Comparison of ENCODE assay signal across 14 cellular contexts in genomic region chr18:45954070-45954712, GRCh38. TPM values are rescaled to one million over a fixed set of nuclear protein-coding genes. Genes with fewer than 3 reads are reported as not detected.
DNase-seq lines count a peak whose midpoint lies in the region; ATAC-seq, FAIRE-seq and TF ChIP-seq lines count a peak whose summit lies in the region.
"Had no signal": no experiment of that assay in that cellular context is flagged by ENCODE, and none has a peak within 500 bp of the region (broad histone marks: within the 10 kb centered on the region; RNA-seq: fewer than 3 reads in every experiment).

No MANE protein-coding gene starts in this region.

- TF ChIP-seq RAD21 in HepG2 (CRISPR knock-in tag; IDR thresholded peaks at IDR 0.05) = no peak

- H3K36me3 ChIP-seq in HepG2 (replicated peaks in 1 of 2; ENCODE audit: control insufficient read depth in 1 of 2, insufficient read depth in 2 of 2, low read length in 2 of 2) = peaks cover 22 to 60% of the 10 kb centered on the region in 2 experiments; a peak in 4 of 5 replicates
- H3K36me3 ChIP-seq in right lobe of liver = peaks cover 0 to 64% (median 14%) of the 10 kb centered on the region in 4 donors

- FAIRE-seq in HepG2 (lab: Jason Lieb, UNC) = no peak
- no peak for FAIRE-seq in urothelium cell line (lab: Jason Lieb, UNC)
- FAIRE-seq: G401.6 had no signal

- WGBS in HepG2 (ENCODE audit: low lambda C conversion rate) = 98% methylated on average over 7 of the region's 7 CpGs
- 95% methylated on average over 6 of the region's 7 CpGs for WGBS in right lobe of liver (ENCODE audit: insufficient coverage, low coverage, low lambda C conversion rate, missing lambda C conversion rate)

- BruUV-seq in HepG2 (replicated peaks; lab: Mats Ljungman, UMichigan) = TSS peak; percentile 38

- peaks cover 3% of the 10 kb centered on the region for H3K79me2 ChIP-seq in HepG2 (ENCODE audit: insufficient read depth, low read length)

- H3K4me1 ChIP-seq in HepG2 (ENCODE audit: insufficient read depth, low read length) (0 out of 2 replicates have a peak, but pooled peaks cover 4% of the 10 kb centered on the region), right lobe of liver (peaks cover 0 to 6% (median 0%) of the 10 kb centered on the region in 4 donors)

- POLR2A ChIA-PET in HepG2 (lab: Yijun Ruan, JAX) = no interaction called here

- TF ChIP-seq POLR2A in HepG2 (IDR thresholded peaks at IDR 0.05; ENCODE audit: insufficient read depth in 1 of 2, low read depth in 2 of 2, low read length in 2 of 2) (no peak), right lobe of liver (IDR thresholded peaks at IDR 0.05) (no peak)

- H3K27me3 ChIP-seq in HepG2 (ENCODE audit: control insufficient read depth in 1 of 2, insufficient read depth in 2 of 2, low read length in 2 of 2) (no peaks in the 10 kb centered on the region), right lobe of liver (no peaks in the 10 kb centered on the region)

- H3K9ac ChIP-seq in HepG2 (ENCODE audit: insufficient read depth, low read depth, low read length) = no peak overlapping the region

- H3K4me3 ChIP-seq in HepG2 (replicated peaks in 1 of 3; ENCODE audit: insufficient read depth in 1 of 3, low read depth in 2 of 3, low read length in 3 of 3) = no peak overlapping the region
- H3K4me3 ChIP-seq in right lobe of liver = no peak overlapping the region

- H2AFZ ChIP-seq in HepG2 (ENCODE audit: low read length) = no peak overlapping the region

- ATAC-seq in HepG2 (no peak), right lobe of liver (no peak), GM21447 (IDR thresholded peaks at IDR 0.05; ENCODE audit: unreplicated experiment) (no peak), HG03342 (IDR thresholded peaks at IDR 0.05; ENCODE audit: unreplicated experiment) (no peak)

- intact Hi-C loops in HepG2 (cut with micrococcal nuclease; ENCODE audit: unreplicated experiment) = no loop called here
- intact Hi-C loops in right lobe of liver (cut with DNase I) = no loop called here
- intact Hi-C loops in head of caudate nucleus (cut with DNase I) = no loop called here

- TF ChIP-seq EP300 in HepG2 (IDR thresholded peaks at IDR 0.05; ENCODE audit: low read depth in 2 of 2, low read length in 2 of 2) (no peak), HepG2 (CRISPR knock-in tag; IDR thresholded peaks at IDR 0.05; ENCODE audit: borderline replicate concordance) (no peak)

- DNase-seq in HepG2 (ENCODE audit: low spot score) (no peak), right lobe of liver (no peak), amniotic stem cell (lab: John Stamatoyannopoulos, UW) (peak; percentile 75), head of caudate nucleus (peak in 30 of 42 donors; percentile 7 to 87 (median 44)), urothelium cell line (ENCODE audit: low spot score) (peak; percentile 54), NCI-H510A treated with DMSO at 0.1 percent for 48 hours (lab: John Stamatoyannopoulos, UW) (no peak)
- DNase-seq: activated CD4-positive, alpha-beta T cell treated with anti-CD3 and anti-CD28 coated beads for 4 hours; activated naive CD4-positive, alpha-beta T cell treated with Interleukin-2 at 50 U/mL for 16 hours; GOT3; naive B cell; NCI-H526 had no signal

- H3K27ac ChIP-seq in HepG2 (ENCODE audit: extremely low read length, insufficient read depth, low read length) (no peak overlapping the region), right lobe of liver (no peak overlapping the region)

- H4K20me1 ChIP-seq in HepG2 (ENCODE audit: insufficient read depth, low read length) = no peaks in the 10 kb centered on the region

- CTCF ChIA-PET in HepG2 (lab: Yijun Ruan, JAX; ENCODE audit: low intra/inter-chr PET ratio, low total read pairs) = no interaction called here

- no peak for TF ChIP-seq CTCF in HepG2 (CRISPR knock-in tag; IDR thresholded peaks at IDR 0.05)
- no peak for TF ChIP-seq CTCF in right lobe of liver (IDR thresholded peaks at IDR 0.05)

- no peak overlapping the region for H3K4me2 ChIP-seq in HepG2 (ENCODE audit: low read depth, low read length)

- H3K9me3 ChIP-seq in HepG2 (ENCODE audit: low read length) = no peaks in the 10 kb centered on the region
- no peaks in the 10 kb centered on the region for H3K9me3 ChIP-seq in right lobe of liver

- in situ Hi-C loops in HepG2 (cut with HindIII; ENCODE audit: extremely low pct_ligation_motif_present, low pct_unique_long_range_greater_than_20kb) = no loop called here

TF ChIP-seq in HepG2, 621 proteins besides CTCF, POLR2A, EP300 and RAD21 (continues in another document):
- TF ChIP-seq SMAD9 (CRISPR knock-in tag; IDR thresholded peaks at IDR 0.05) (no peak), MBD4 (IDR thresholded peaks at IDR 0.05; ENCODE audit: borderline replicate concordance, low read length) (no peak), ZMYM2 (CRISPR knock-in tag; IDR thresholded peaks at IDR 0.05) (no peak), CC2D1A (CRISPR knock-in tag; IDR thresholded peaks at IDR 0.05) (no peak), ETS1 (CRISPR knock-in tag; IDR thresholded peaks at IDR 0.05) (no peak), ZNF281 (CRISPR knock-in tag; IDR thresholded peaks at IDR 0.05; ENCODE audit: borderline replicate concordance) (no peak), ZMAT5 (CRISPR knock-in tag; IDR thresholded peaks at IDR 0.05; ENCODE audit: borderline replicate concordance, low read depth) (no peak), HOMEZ (CRISPR knock-in tag; IDR thresholded peaks at IDR 0.05; ENCODE audit: low read depth) (no peak)

RNA-seq across cellular contexts. Expression of gene EPG5, which starts 12.9 kb away (rescaled TPM):
- total RNA-seq in HepG2 (2016; rRNA removed; fragmentation: Illumina TruSeq; extraction: Trizol) (6.7 and 13.3 TPM in 2 replicates), right lobe of liver (10 to 100 TPM; 11.6 to 15.2 (median 12.4) TPM)
- total RNA-seq in HepG2 (2016; cell fraction: cytosol; rRNA removed; fragmentation: Illumina TruSeq; extraction: Trizol; ENCODE audit: low read depth) = 1.4 and 1.8 TPM in 2 replicates
- total RNA-seq in HepG2 (2016; cell fraction: insoluble cytoplasmic fraction; rRNA removed; fragmentation: Illumina TruSeq; extraction: Trizol) = 8.3 and 11.8 TPM in 2 replicates
- total RNA-seq in HepG2 (2016; cell fraction: membrane; rRNA removed; fragmentation: Illumina TruSeq; extraction: Trizol) = 2.4 TPM in 2 replicates
- total RNA-seq in HepG2 (2016; cell fraction: nucleus; rRNA removed; fragmentation: Illumina TruSeq; extraction: Trizol) = 18.5 and 19.8 TPM in 2 replicates
- polyA plus RNA-seq in HepG2 (2011; rRNA removed) = 7.1 and 9.3 TPM in 2 replicates
- polyA plus RNA-seq in HepG2 (2011; cell fraction: cytosol; rRNA removed) = 6.6 and 7.9 TPM in 2 replicates
- 18.6 and 19.9 TPM in 2 replicates for polyA plus RNA-seq in HepG2 (2011; cell fraction: nucleus; rRNA removed)
- 4.5 and 5.4 TPM in 2 replicates for polyA plus RNA-seq in HepG2 (2012)
- polyA plus RNA-seq in HepG2 (2016; cell fraction: cytosol; fragmentation: Illumina TruSeq; extraction: Trizol; ENCODE audit: low read depth) = 0.27 and 0.32 TPM in 2 replicates
- polyA plus RNA-seq in HepG2 (2016; cell fraction: insoluble cytoplasmic fraction; fragmentation: Illumina TruSeq; extraction: Trizol; ENCODE audit: low read depth) = 5.1 and 5.6 TPM in 2 replicates
- polyA plus RNA-seq in HepG2 (2016; cell fraction: membrane; fragmentation: Illumina TruSeq; extraction: Trizol; ENCODE audit: low read depth) = 0.64 and 0.95 TPM in 2 replicates
- polyA plus RNA-seq in HepG2 (2016; cell fraction: nucleus; fragmentation: Illumina TruSeq; extraction: Trizol; ENCODE audit: insufficient read depth, low read depth) = 7.2 and 10.0 TPM in 2 replicates
- polyA minus RNA-seq in HepG2 (2011; rRNA and poly(A)+ RNA removed; ENCODE audit: low replicate concordance) = 45.0 and 55.8 TPM in 2 replicates
- polyA minus RNA-seq in HepG2 (2011; cell fraction: cytosol; rRNA and poly(A)+ RNA removed) = 10.0 and 13.8 TPM in 2 replicates
- polyA minus RNA-seq in HepG2 (2011; cell fraction: nucleus; rRNA and poly(A)+ RNA removed) = 48.5 and 49.4 TPM in 2 replicates

Comparison
In these comparisons a context has a peak if more than half of its experiments do, and no peak if none do; other contexts are left out.
1. DNase-seq: peak in amniotic stem cell (single experiment), head of caudate nucleus (30 of 42) and urothelium cell line (single experiment); none in HepG2 (single experiment), right lobe of liver (0 of 3) and NCI-H510A treated with DMSO at 0.1 percent for 48 hours (single experiment).